In genomic region chr19:1410136-1410786, GRCh38 we compare ENCODE assay signal across 8 cellular contexts. TPM values are rescaled to one million over a fixed set of nuclear protein-coding genes. Genes with fewer than 3 reads are reported as not detected.
DNase-seq lines count a peak whose midpoint lies in the region; ATAC-seq and TF ChIP-seq lines count a peak whose summit lies in the region.

No MANE protein-coding gene starts in this region.

- H3K27ac ChIP-seq in mesenchymal stem cell (ENCODE audit: low read length, poor library complexity, severe bottlenecking), result peak overlapping the region; percentile 73

- peak overlapping the region; percentile 24 for H3K4me2 ChIP-seq in mesenchymal stem cell (ENCODE audit: low read length, poor library complexity, severe bottlenecking)

- H3K79me1 ChIP-seq in mesenchymal stem cell (replicated peaks; ENCODE audit: low read length, poor library complexity, severe bottlenecking), result no peaks in the 10 kb centered on the region

- no peaks in the 10 kb centered on the region for H3K27me3 ChIP-seq in mesenchymal stem cell (ENCODE audit: control insufficient read depth in 1 of 2, insufficient read depth in 1 of 2, low read length in 2 of 2)

- H3K4me1 ChIP-seq in mesenchymal stem cell (ENCODE audit: control insufficient read depth, insufficient read depth, low read depth, low read length), result peaks cover 58% of the 10 kb centered on the region

- H3K4me3 ChIP-seq in HFF-Myc (replicated peaks; ENCODE audit: low read depth, low read length) (peak overlapping the region; percentile 70), mesenchymal stem cell (ENCODE audit: insufficient read depth in 1 of 2, low read depth in 1 of 2, low read length in 2 of 2) (peak overlapping the region; percentile 5 to 92)

- no peak overlapping the region for H2AFZ ChIP-seq in mesenchymal stem cell (ENCODE audit: low read depth, low read length)

- peak overlapping the region; percentile 93 for H3K9ac ChIP-seq in mesenchymal stem cell (ENCODE audit: low read length)

- H3K23ac ChIP-seq in mesenchymal stem cell (ENCODE audit: low read length in 2 of 2), result peak overlapping the region in 1 of 2 experiments; percentile 70

- no peak overlapping the region for H4K91ac ChIP-seq in mesenchymal stem cell (ENCODE audit: low read length)

- peak overlapping the region; percentile 35 for H2BK5ac ChIP-seq in mesenchymal stem cell (ENCODE audit: low read depth, low read length, poor library complexity, severe bottlenecking)

- no peak overlapping the region for H2BK15ac ChIP-seq in mesenchymal stem cell (ENCODE audit: low read depth, poor library complexity, severe bottlenecking)

- intact Hi-C loops in left colon (cut with DNase I, micrococcal nuclease), result no loop called here

- H2BK12ac ChIP-seq in mesenchymal stem cell (ENCODE audit: low read length in 2 of 2), result no peak overlapping the region

- 94% methylated on average over 23 of the region's 23 CpGs for WGBS in mesenchymal stem cell

- H2AK5ac ChIP-seq in mesenchymal stem cell (ENCODE audit: low read length, severe bottlenecking), result peak overlapping the region; percentile 49

- no peak overlapping the region for H4K8ac ChIP-seq in mesenchymal stem cell (ENCODE audit: low read length)

- no peak for ATAC-seq in left colon

- no peak overlapping the region for H2BK120ac ChIP-seq in mesenchymal stem cell (ENCODE audit: low read depth, low read length)

- H3K9me3 ChIP-seq in mesenchymal stem cell (ENCODE audit: control insufficient read depth, low read length), result no peaks in the 10 kb centered on the region

- peaks cover 10 to 27% of the 10 kb centered on the region in 2 experiments for H3K36me3 ChIP-seq in mesenchymal stem cell (ENCODE audit: control insufficient read depth in 1 of 2, insufficient read depth in 2 of 2, low read depth in 1 of 2, low read length in 2 of 2)

- DNase-seq in A172 (ENCODE audit: low spot score), result peak; percentile 48
- DNase-seq in HFF-Myc (ENCODE audit: extremely low read depth, low read depth), result no peak
- DNase-seq in amniotic epithelial cell (ENCODE audit: low read depth), result peak; percentile 49
- peak; percentile 30 for DNase-seq in mesenchymal stem cell
- DNase-seq in NOMO-1 treated with DMSO at 0.1 percent for 48 hours (lab: John Stamatoyannopoulos, UW; ENCODE audit: unreplicated experiment), result no peak
- no peak for DNase-seq in NCI-H1105 treated with DMSO at 0.1 percent for 48 hours (lab: John Stamatoyannopoulos, UW)
- DNase-seq in left colon, result no peak
- DNase-seq in NCI-H1436 (lab: John Stamatoyannopoulos, UW), result no peak

- H3K18ac ChIP-seq in mesenchymal stem cell (ENCODE audit: low read depth in 1 of 2, low read length in 2 of 2), result peak overlapping the region in 1 of 2 experiments; percentile 41

- peak overlapping the region in 1 of 2 experiments; percentile 92 for H3K14ac ChIP-seq in mesenchymal stem cell (ENCODE audit: low read length in 2 of 2)

- no peak overlapping the region for H3K4ac ChIP-seq in mesenchymal stem cell (ENCODE audit: low read depth in 1 of 2, low read length in 2 of 2)

- TF ChIP-seq CTCF in HFF-Myc (IDR thresholded peaks at IDR 0.05; ENCODE audit: low read depth, low read length, missing control alignments), result no peak

RNA-seq across cellular contexts. Expression of gene DAZAP1, which starts 2.9 kb away (rescaled TPM):
- 84.8 and 110 TPM in 2 replicates for total RNA-seq in A172 (2014; rRNA removed; shearing (Covaris generic))
- 65.2 TPM for polyA plus RNA-seq in mesenchymal stem cell (2013, experiment 1 of 2)
- polyA plus RNA-seq in mesenchymal stem cell (2013, experiment 2 of 2), result 66.2 TPM
- total RNA-seq in left colon, result 100 to 1,000 TPM in 1 of 2 donors, 10 to 100 TPM in 1; 82.1 to 106 TPM

RNA-seq across cellular contexts. Expression of gene GAMT, which starts 8.9 kb away (rescaled TPM):
- total RNA-seq in A172 (2014; rRNA removed; shearing (Covaris generic)), result 101 and 117 TPM in 2 replicates
- polyA plus RNA-seq in mesenchymal stem cell (2013, experiment 1 of 2), result 33.5 TPM
- 34.5 TPM for polyA plus RNA-seq in mesenchymal stem cell (2013, experiment 2 of 2)
- total RNA-seq in left colon, result 1 to 10 TPM; 2.3 to 2.5 TPM

RNA-seq across cellular contexts. Expression of gene NDUFS7, which starts 26.6 kb away (rescaled TPM):
- total RNA-seq in A172 (2014; rRNA removed; shearing (Covaris generic)), result 169 and 186 TPM in 2 replicates
- polyA plus RNA-seq in mesenchymal stem cell (2013, experiment 1 of 2), result 54.3 TPM
- 52.4 TPM for polyA plus RNA-seq in mesenchymal stem cell (2013, experiment 2 of 2)
- 100 to 1,000 TPM; 141 to 178 TPM for total RNA-seq in left colon

RNA-seq across cellular contexts. Expression of gene RPS15, which starts 27.9 kb away (rescaled TPM):
- total RNA-seq in A172 (2014; rRNA removed; shearing (Covaris generic)), result 2,554 and 2,923 TPM in 2 replicates
- polyA plus RNA-seq in mesenchymal stem cell (2013, experiment 1 of 2), result 2,213 TPM
- polyA plus RNA-seq in mesenchymal stem cell (2013, experiment 2 of 2), result 2,093 TPM
- total RNA-seq in left colon, result 100 to 1,000 TPM; 908 to 922 TPM

RNA-seq across cellular contexts. Expression of gene APC2, which starts 39.7 kb away (rescaled TPM):
- total RNA-seq in A172 (2014; rRNA removed; shearing (Covaris generic)), result 0.79 and 5.5 TPM in 2 replicates
- polyA plus RNA-seq in mesenchymal stem cell (2013, experiment 1 of 2), result 0.23 TPM
- 0.23 TPM for polyA plus RNA-seq in mesenchymal stem cell (2013, experiment 2 of 2)
- total RNA-seq in left colon, result under 1 TPM; 0.18 to 0.56 TPM

Comparison
In these comparisons a context has a peak if more than half of its experiments do, and no peak if none do; other contexts are left out.
1. DNase-seq: peak in A172 (single experiment), amniotic epithelial cell (single experiment) and mesenchymal stem cell (single experiment); none in HFF-Myc (single experiment), NOMO-1 treated with DMSO at 0.1 percent for 48 hours (single experiment), NCI-H1105 treated with DMSO at 0.1 percent for 48 hours (single experiment), left colon (0 of 2) and NCI-H1436 (single experiment).
2. RNA of gene GAMT, which starts 8.9 kb away (total RNA-seq): 101 to 117 TPM in A172; 2.3 to 2.5 TPM in left colon; every median in the first group is over 10 times any median in the second.